ENCODE assay signal across 19 cellular contexts in the genomic region with DNA sequence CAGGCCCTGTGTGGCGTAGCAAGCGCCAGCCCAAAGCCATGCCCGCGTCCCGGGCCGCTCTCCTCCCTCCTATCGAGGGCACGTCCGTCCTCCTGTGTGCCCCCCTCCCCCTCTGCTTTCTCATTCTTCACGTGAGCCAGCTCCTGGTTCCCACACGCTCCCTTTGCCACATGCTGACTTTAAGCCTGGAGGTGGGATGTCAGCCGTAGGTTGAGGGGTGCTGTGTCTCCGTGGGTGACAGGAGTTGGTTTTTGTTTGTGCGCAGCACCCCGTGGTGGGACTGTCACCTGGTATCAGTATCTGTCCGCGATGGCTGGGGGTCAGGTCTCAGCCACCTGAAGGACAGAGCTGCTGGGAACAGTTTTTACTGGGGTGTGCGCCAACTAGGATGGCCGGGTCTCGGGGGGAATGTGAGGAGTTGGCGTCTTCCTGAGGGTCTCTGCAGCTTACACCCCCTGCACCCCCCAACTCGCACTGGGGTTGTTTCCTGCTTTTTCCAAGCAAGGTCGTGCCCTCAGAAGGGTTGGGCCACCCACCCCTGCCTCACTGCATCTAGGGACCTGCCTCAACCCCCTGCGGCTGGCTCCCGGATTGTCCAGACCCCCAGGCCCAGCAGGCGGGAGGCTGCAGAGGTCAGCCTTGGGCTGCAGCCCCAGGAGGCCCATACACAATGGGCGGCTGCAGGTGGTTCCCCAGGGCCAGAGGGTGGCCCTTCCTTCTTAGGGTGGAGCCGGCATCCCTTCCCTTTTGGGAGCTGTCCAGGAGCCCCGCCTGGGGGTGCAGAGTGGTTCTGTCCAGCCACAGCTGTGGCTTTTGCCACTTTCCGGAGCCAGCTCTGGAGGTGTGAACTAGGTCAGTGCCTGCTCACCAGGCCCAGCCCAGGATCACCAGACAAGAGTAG. TPM values are rescaled to one million over a fixed set of nuclear protein-coding genes. Genes with fewer than 3 reads are reported as not detected.
A peak's percentile ranks its signal among the peaks of the same experiment; 100 is the strongest.
DNase-seq lines count a peak whose midpoint lies in the region; ATAC-seq, FAIRE-seq and TF ChIP-seq lines count a peak whose summit lies in the region.
"Had no signal": no experiment of that assay in that cellular context is flagged by ENCODE, and none has a peak within 500 bp of the region (broad histone marks: within the 10 kb centered on the region; RNA-seq: fewer than 3 reads in every experiment).

No MANE protein-coding gene starts in this region.

- no peak overlapping the region for H4K8ac ChIP-seq in H9 (replicated peaks; ENCODE audit: insufficient read length, low read depth, low read length)

- H3K4me3 Mint-ChIP-seq in H9 (no peak overlapping the region), nephron progenitor cell (no peak overlapping the region)
- H3K4me3 Mint-ChIP-seq: activated naive CD8-positive, alpha-beta T cell treated with anti-CD3 and anti-CD28 coated beads, Interleukin-2, amount 10 ng/mL, durations not matched to agents 7 days and 5 days; CD14-positive monocyte; memory B cell; T-helper 17 cell had no signal

- TF ChIP-seq POLR2A in body of pancreas (IDR thresholded peaks at IDR 0.05) (peak in 1 of 3 donors; percentile 7), gastrocnemius medialis (IDR thresholded peaks at IDR 0.05) (no peak), uterus (IDR thresholded peaks at IDR 0.05) (no peak)

- no peak for DNase-seq in H9
- peak; percentile 31 to 65 (median 48) for DNase-seq in body of pancreas
- DNase-seq in kidney = peak; percentile 90
- DNase-seq in gastrocnemius medialis = peak; percentile 85 to 91
- no peak for DNase-seq in islet precursor cell
- no peak for DNase-seq in uterus
- DNase-seq in nephron progenitor cell = no peak
- DNase-seq: activated naive CD8-positive, alpha-beta T cell treated with anti-CD3 and anti-CD28 coated beads, Interleukin-2, amount 10 ng/mL, durations not matched to agents 7 days and 5 days; DND-41; hippocampal formation; NCI-H1436 treated with DMSO at 0.1 percent for 48 hours; NCI-H524 treated with DMSO at 0.1 percent for 48 hours; Peyer's patch; T-helper 17 cell had no signal

- ATAC-seq in body of pancreas (peak; percentile 21), gastrocnemius medialis (peak; percentile 75 to 84), GM21515 (IDR thresholded peaks at IDR 0.05; ENCODE audit: unreplicated experiment) (no peak)
- ATAC-seq: T-helper 17 cell had no signal

- FAIRE-seq in kidney (lab: Jason Lieb, UNC) = no peak

- H3K56ac ChIP-seq in H9 (ENCODE audit: insufficient read length, low read depth, low read length) = no peak overlapping the region

- H3K9me3 ChIP-seq in H9 (ENCODE audit: control insufficient read depth, low read depth, low read length) (no peaks in the 10 kb centered on the region), body of pancreas (no peaks in the 10 kb centered on the region), kidney (ENCODE audit: control insufficient read depth in 1 of 2, low read length in 2 of 2) (no peaks in the 10 kb centered on the region), gastrocnemius medialis (no peaks in the 10 kb centered on the region), uterus (no peaks in the 10 kb centered on the region)
- H3K9me3 ChIP-seq: Peyer's patch had no signal

- H2BK5ac ChIP-seq in H9 (ENCODE audit: insufficient read length, low read length) = no peak overlapping the region

- H3K79me2 ChIP-seq in H9 (ENCODE audit: insufficient read depth, low read length) = no peaks in the 10 kb centered on the region; the same call in 1 of the 2 replicates

- no peak overlapping the region for H3T11ph ChIP-seq in H9 (ENCODE audit: low read length)

- H3K36me3 Mint-ChIP-seq in H9 (ENCODE audit: insufficient read depth in 1 of 3, low read depth in 3 of 3) (peaks cover 9 to 16% (median 13%) of the 10 kb centered on the region in 3 experiments; a peak in 6 of 7 replicates), nephron progenitor cell (ENCODE audit: low read depth) (peaks cover 7% of the 10 kb centered on the region)
- H3K36me3 Mint-ChIP-seq: activated naive CD8-positive, alpha-beta T cell treated with anti-CD3 and anti-CD28 coated beads, Interleukin-2, amount 10 ng/mL, durations not matched to agents 7 days and 5 days had no signal

- H2AK5ac ChIP-seq in H9 (ENCODE audit: insufficient read length, low read length) = no peak overlapping the region

- no peak overlapping the region for H3K9ac ChIP-seq in H9 (ENCODE audit: extremely low read depth, insufficient read length, low read length)
- H3K9ac ChIP-seq in kidney (ENCODE audit: low read length in 2 of 2) = no peak overlapping the region
- H3K9ac ChIP-seq: KMS-11 had no signal

- H2BK15ac ChIP-seq in H9 (ENCODE audit: low read depth, low read length) = no peak overlapping the region

- H3K14ac ChIP-seq in H9 (ENCODE audit: insufficient read depth, low read length) = no peak overlapping the region; the same call in 1 of the 2 replicates

- TF ChIP-seq CTCF in H9 (conservative IDR thresholded peaks at IDR 0.05) (no peak), body of pancreas (IDR thresholded peaks at IDR 0.05) (no peak), kidney (IDR thresholded peaks at IDR 0.05; ENCODE audit: borderline replicate concordance, extremely low read depth, insufficient read depth) (no peak), gastrocnemius medialis (IDR thresholded peaks at IDR 0.05 in 4 of 5, conservative IDR thresholded peaks at IDR 0.05 in 1 of 5) (no peak), uterus (IDR thresholded peaks at IDR 0.05) (no peak), nephron progenitor cell (IDR thresholded peaks at IDR 0.05) (no peak)

- H3K79me1 ChIP-seq in H9 (ENCODE audit: insufficient read depth, low read depth, low read length, poor library complexity, severe bottlenecking) = no peaks in the 10 kb centered on the region

- no peaks in the 10 kb centered on the region for H3K23me2 ChIP-seq in H9 (ENCODE audit: insufficient read length, low read depth, low read length, poor library complexity, severe bottlenecking)

- H3K27me3 Mint-ChIP-seq in H9 (ENCODE audit: low read depth) = no peaks in the 10 kb centered on the region
- no peaks in the 10 kb centered on the region for H3K27me3 Mint-ChIP-seq in nephron progenitor cell (ENCODE audit: low read depth, poor library complexity)
- H3K27me3 Mint-ChIP-seq: activated naive CD8-positive, alpha-beta T cell treated with anti-CD3 and anti-CD28 coated beads, Interleukin-2, amount 10 ng/mL, durations not matched to agents 7 days and 5 days; memory B cell; T-helper 17 cell had no signal

- no peak overlapping the region for H2AFZ ChIP-seq in H9 (ENCODE audit: low read length)

- H4K5ac ChIP-seq in H9 (ENCODE audit: insufficient read length, low read depth, low read length) = no peak overlapping the region

- no peak overlapping the region for H2BK120ac ChIP-seq in H9 (ENCODE audit: low read depth, low read length, poor library complexity, severe bottlenecking)

- in situ Hi-C loops in gastrocnemius medialis (cut with MboI; ENCODE audit: low sequenced_read_pairs in 4 of 4) = no loop called here

- no peaks in the 10 kb centered on the region for H3K27me3 ChIP-seq in H9 (ENCODE audit: insufficient read depth, low read length)
- H3K27me3 ChIP-seq in body of pancreas = no peaks in the 10 kb centered on the region
- H3K27me3 ChIP-seq in gastrocnemius medialis = no peaks in the 10 kb centered on the region
- no peaks in the 10 kb centered on the region for H3K27me3 ChIP-seq in uterus
- H3K27me3 ChIP-seq: Peyer's patch had no signal

- no peak overlapping the region for H3K4ac ChIP-seq in H9 (ENCODE audit: low read depth, low read length)

- H3K18ac ChIP-seq in H9 (ENCODE audit: insufficient read length, low read depth, low read length) = peak overlapping the region; percentile 40

- no peak overlapping the region for H3K4me3 ChIP-seq in body of pancreas
- H3K4me3 ChIP-seq in kidney (ENCODE audit: low read length in 2 of 2) = no peak overlapping the region
- H3K4me3 ChIP-seq in gastrocnemius medialis = peak overlapping the region; percentile 19 to 29 (median 26)
- no peak overlapping the region for H3K4me3 ChIP-seq in uterus
- H3K4me3 ChIP-seq: Peyer's patch had no signal

- peaks cover 3 to 15% of the 10 kb centered on the region in 2 experiments; a peak in 3 of 4 replicates for H3K4me1 Mint-ChIP-seq in H9
- H3K4me1 Mint-ChIP-seq in nephron progenitor cell = peaks cover 17% of the 10 kb centered on the region

- H3K27ac Mint-ChIP-seq in H9 = peak overlapping the region; percentile 18 to 87 (median 64); a peak in 3 of 7 replicates
- H3K27ac Mint-ChIP-seq in nephron progenitor cell = no peak overlapping the region
- H3K27ac Mint-ChIP-seq: activated naive CD8-positive, alpha-beta T cell treated with anti-CD3 and anti-CD28 coated beads, Interleukin-2, amount 10 ng/mL, durations not matched to agents 7 days and 5 days; memory B cell; T-helper 17 cell had no signal

- H3K9me3 Mint-ChIP-seq in H9 (no peaks in the 10 kb centered on the region), nephron progenitor cell (no peaks in the 10 kb centered on the region)
- H3K9me3 Mint-ChIP-seq: activated naive CD8-positive, alpha-beta T cell treated with anti-CD3 and anti-CD28 coated beads, Interleukin-2, amount 10 ng/mL, durations not matched to agents 7 days and 5 days; CD14-positive monocyte; memory B cell had no signal

- no peaks in the 10 kb centered on the region for H4K20me1 ChIP-seq in H9 (ENCODE audit: control insufficient read depth, insufficient read depth, insufficient read length)

- no CpG with 5 or more reads among the region's 30 CpGs for WGBS in H9 (ENCODE audit: extremely low coverage, insufficient read length, low lambda C conversion rate)
- 68 to 73% methylated on average over 18 to 30 of the region's 30 CpGs for WGBS in body of pancreas, 2 donors

- no peak overlapping the region for H3K27ac ChIP-seq in H9 (ENCODE audit: insufficient read length, low read depth, low read length)
- no peak overlapping the region for H3K27ac ChIP-seq in body of pancreas
- H3K27ac ChIP-seq in kidney (ENCODE audit: low read depth in 2 of 2, low read length in 2 of 2) = no peak overlapping the region
- peak overlapping the region; percentile 94 to 100 (median 98) for H3K27ac ChIP-seq in gastrocnemius medialis
- peak overlapping the region in 1 of 2 donors; percentile 4 for H3K27ac ChIP-seq in uterus
- H3K27ac ChIP-seq: epithelial cell of prostate, KMS-11, Peyer's patch had no signal

- no peak overlapping the region for H3K23ac ChIP-seq in H9 (ENCODE audit: insufficient read length, low read depth, low read length)

- H3K4me1 ChIP-seq in H9 (ENCODE audit: insufficient read depth, low read length) (no peaks in the 10 kb centered on the region), body of pancreas (peaks cover 73% of the 10 kb centered on the region), kidney (ENCODE audit: control insufficient read depth in 1 of 2, insufficient read depth in 1 of 2, low read depth in 1 of 2, low read length in 2 of 2) (peaks cover 9 to 27% of the 10 kb centered on the region in 2 donors), gastrocnemius medialis (peaks cover 65 to 86% of the 10 kb centered on the region in 2 donors), uterus (peaks cover 0 to 24% of the 10 kb centered on the region in 2 donors)

- H3K36me3 ChIP-seq in body of pancreas (replicated peaks in 1 of 2; ENCODE audit: insufficient read depth in 1 of 2, low read depth in 2 of 2) (no peaks in the 10 kb centered on the region), kidney (ENCODE audit: control insufficient read depth in 1 of 2, insufficient read depth in 2 of 2, low read length in 2 of 2) (peaks cover 0 to 2% of the 10 kb centered on the region in 2 donors), gastrocnemius medialis (peaks cover 0 to 5% of the 10 kb centered on the region in 2 donors), uterus (no peaks in the 10 kb centered on the region)

- H2BK12ac ChIP-seq in H9 (ENCODE audit: insufficient read length, low read depth, low read length) = no peak overlapping the region

- H4K91ac ChIP-seq in H9 (ENCODE audit: insufficient read length, low read depth, low read length) = no peak overlapping the region

- no peak overlapping the region for H3K4me2 ChIP-seq in H9 (ENCODE audit: insufficient read depth, insufficient read length, low read length)
- H3K4me2 ChIP-seq: KMS-11 had no signal

- no peak overlapping the region for H2BK20ac ChIP-seq in H9 (ENCODE audit: low read depth, low read length, poor library complexity, severe bottlenecking)

- intact Hi-C loops in body of pancreas (cut with DNase I) = no loop called here
- intact Hi-C loops in kidney (cut with DNase I) = no loop called here
- intact Hi-C loops in gastrocnemius medialis (cut with DNase I; ENCODE audit: low total_unique reads) = no loop called here
- intact Hi-C loops in uterus (cut with DNase I; ENCODE audit: low total_unique reads) = no loop called here

RNA-seq across cellular contexts. Expression of a gene that starts 7.3 kb away (rescaled TPM):
- total RNA-seq in H9 (2021) = 52.7 and 57.2 TPM in 2 replicates
- 10 to 100 TPM; 29.1 to 59.3 TPM for total RNA-seq in body of pancreas
- 33.4 TPM for total RNA-seq in kidney
- polyA plus RNA-seq in kidney (ENCODE audit: insufficient read depth, low read depth, low replicate concordance) = 11.4 TPM
- total RNA-seq in gastrocnemius medialis = 10 to 100 TPM; 27.9 to 81.2 (median 48.6) TPM
- total RNA-seq in uterus = 100 to 1,000 TPM in 1 of 4 donors, 10 to 100 TPM in 3; 11.8 to 135 (median 38.8) TPM

RNA-seq across cellular contexts. Expression of a gene that starts 27.4 kb away (rescaled TPM):
- total RNA-seq in H9 (2021) (116 and 117 TPM in 2 replicates), body of pancreas (10 to 100 TPM; 11.2 to 33.6 TPM), kidney (28.8 TPM), gastrocnemius medialis (10 to 100 TPM; 10.4 to 29.0 (median 12.2) TPM), uterus (10 to 100 TPM in 2 of 4 donors, 1 to 10 TPM in 1, under 1 TPM in 1; 0.59 to 29.2 (median 12.5) TPM)
- 16.1 TPM for polyA plus RNA-seq in kidney (ENCODE audit: insufficient read depth, low read depth, low replicate concordance)

RNA-seq across cellular contexts. Expression of a gene that starts 48.1 kb away (rescaled TPM):
- total RNA-seq in H9 (2021) (53.3 and 61.7 TPM in 2 replicates), body of pancreas (10 to 100 TPM; 20.5 to 22.4 TPM), kidney (44.7 TPM), gastrocnemius medialis (10 to 100 TPM; 11.9 to 17.4 (median 15.0) TPM), uterus (10 to 100 TPM; 11.8 to 70.6 (median 28.2) TPM)
- 7.5 TPM for polyA plus RNA-seq in kidney (ENCODE audit: insufficient read depth, low read depth, low replicate concordance)

Comparison
In these comparisons a context has a peak if more than half of its experiments do, and no peak if none do; other contexts are left out.
1. DNase-seq: peak in body of pancreas (4 of 4), kidney (single experiment) and gastrocnemius medialis (2 of 2); none in H9 (single experiment), islet precursor cell (single experiment), uterus (0 of 2) and nephron progenitor cell (single experiment).
2. H3K27ac ChIP-seq: peak in gastrocnemius medialis (4 of 4); none in H9 (single experiment), body of pancreas (0 of 4) and kidney (0 of 2).
3. H3K4me3 ChIP-seq: peak in gastrocnemius medialis (4 of 4); none in body of pancreas (0 of 2), kidney (0 of 2) and uterus (0 of 2).